8 cellular contexts compared by ENCODE assay signal in genomic region chr3:154122912-154123559, GRCh38. TPM values are rescaled to one million over a fixed set of nuclear protein-coding genes. Genes with fewer than 3 reads are reported as not detected.
A peak's percentile ranks its signal among the peaks of the same experiment; 100 is the strongest.
DNase-seq lines count a peak whose midpoint lies in the region; TF ChIP-seq lines count a peak whose summit lies in the region.

No MANE protein-coding gene starts in this region.

- H3K27ac Mint-ChIP-seq in progenitor cell of endocrine pancreas, result peak overlapping the region; percentile 0

- no peaks in the 10 kb centered on the region for H3K9me3 ChIP-seq in SJCRH30 (replicated peaks)

- peaks cover 7% of the 10 kb centered on the region for H3K36me3 ChIP-seq in SJCRH30

- H3K4me1 Mint-ChIP-seq in progenitor cell of endocrine pancreas (ENCODE audit: low read depth), result peaks cover 31% of the 10 kb centered on the region

- H3K4me3 ChIP-seq in SJCRH30 (peak overlapping the region; percentile 90), fibroblast of villous mesenchyme (ENCODE audit: low read depth, low read length) (peak overlapping the region; percentile 74)

- H3K27ac ChIP-seq in SJCRH30, result no peak overlapping the region; the same call in 1 of the 2 replicates

- H3K27me3 Mint-ChIP-seq in progenitor cell of endocrine pancreas, result peaks cover 26% of the 10 kb centered on the region

- 0 out of 2 replicates have a peak, but pooled peaks cover 4% of the 10 kb centered on the region for H3K4me1 ChIP-seq in SJCRH30

- DNase-seq in GM03348 (ENCODE audit: low spot score) (peak; percentile 26), SJCRH30 (peak; percentile 5 to 43), fibroblast of villous mesenchyme (ENCODE audit: low read depth) (peak; percentile 19), progenitor cell of endocrine pancreas (ENCODE audit: low spot score, unreplicated experiment) (no peak), T1000 (lab: John Stamatoyannopoulos, UW) (no peak), NCI-H774 (lab: John Stamatoyannopoulos, UW) (no peak), amygdala (lab: John Stamatoyannopoulos, UW) (no peak), hepatic stellate cell (ENCODE audit: low spot score) (no peak)

- no peaks in the 10 kb centered on the region for H3K27me3 ChIP-seq in SJCRH30

- H3K4me3 Mint-ChIP-seq in progenitor cell of endocrine pancreas (ENCODE audit: low read depth), result peak overlapping the region; percentile 90

- no peak for TF ChIP-seq CTCF in fibroblast of villous mesenchyme (IDR thresholded peaks at IDR 0.05; ENCODE audit: insufficient read depth, low read depth, low read length)
- no peak for TF ChIP-seq CTCF in progenitor cell of endocrine pancreas (IDR thresholded peaks at IDR 0.05; ENCODE audit: unreplicated experiment)

- no peaks in the 10 kb centered on the region for H3K9me3 Mint-ChIP-seq in progenitor cell of endocrine pancreas (ENCODE audit: low read depth)

- H3K36me3 Mint-ChIP-seq in progenitor cell of endocrine pancreas (ENCODE audit: insufficient read depth), result no peaks in the 10 kb centered on the region

RNA-seq across cellular contexts. Expression of gene ARHGEF26, which starts 1.8 kb away (rescaled TPM):
- total RNA-seq in SJCRH30 (2014; rRNA removed; shearing (Covaris generic)), result 14.3 and 19.4 TPM in 2 replicates
- 1.6 and 1.7 TPM in 2 replicates for total RNA-seq in fibroblast of villous mesenchyme
- 10.0 and 10.8 TPM in 2 replicates for total RNA-seq in progenitor cell of endocrine pancreas

Comparison
In these comparisons a context has a peak if more than half of its experiments do, and no peak if none do; other contexts are left out.
1. DNase-seq: peak in GM03348 (single experiment), SJCRH30 (2 of 2) and fibroblast of villous mesenchyme (single experiment); none in progenitor cell of endocrine pancreas (single experiment), T1000 (single experiment), NCI-H774 (single experiment), amygdala (0 of 56) and hepatic stellate cell (single experiment).